ENCODE assay signal across 15 cellular contexts in the genomic region with DNA sequence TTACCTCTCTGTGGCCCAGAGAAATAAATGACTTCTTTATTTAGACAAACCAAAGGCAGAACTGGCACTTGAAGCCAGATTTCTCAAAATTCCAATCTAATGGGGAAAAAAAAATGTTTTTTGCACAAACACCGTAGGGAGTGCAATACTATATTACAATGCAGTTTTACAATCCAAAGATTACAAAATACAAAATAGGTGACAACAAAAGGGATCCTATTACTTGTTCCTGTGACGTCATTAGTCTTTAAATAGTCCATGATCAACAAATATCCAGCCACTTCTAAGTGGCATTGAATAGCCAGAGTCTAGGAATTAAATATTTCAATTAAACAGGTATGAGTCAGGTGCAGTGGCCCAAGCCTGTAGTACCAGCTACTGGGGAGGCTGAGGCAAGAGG. TPM values are rescaled to one million over a fixed set of nuclear protein-coding genes. Genes with fewer than 3 reads are reported as not detected.
DNase-seq lines count a peak whose midpoint lies in the region; FAIRE-seq and TF ChIP-seq lines count a peak whose summit lies in the region.
"Had no signal": no experiment of that assay in that cellular context is flagged by ENCODE, and none has a peak within 500 bp of the region (broad histone marks: within the 10 kb centered on the region; RNA-seq: fewer than 3 reads in every experiment).

No MANE protein-coding gene starts in this region.

- intact Hi-C loops in mammary epithelial cell (cut with micrococcal nuclease): loop anchor here (5.0 kb wide), 1 partner anchor 310 kb away; no protein-coding TSS in a partner anchor

- H3K36me3 ChIP-seq in BLaER1 treated with 17β-estradiol and CSF1 and Interleukin-3, amounts not matched to agents 10 nM and 100 nM: no peaks in the 10 kb centered on the region
- H3K36me3 ChIP-seq in HUES6 (ENCODE audit: control insufficient read depth, insufficient read depth, low read length): no peaks in the 10 kb centered on the region
- no peaks in the 10 kb centered on the region for H3K36me3 ChIP-seq in mammary epithelial cell (ENCODE audit: insufficient read depth, low read length)
- no peaks in the 10 kb centered on the region for H3K36me3 ChIP-seq in neural cell (ENCODE audit: insufficient read depth, low read length)
- H3K36me3 ChIP-seq in MG63: no peaks in the 10 kb centered on the region
- H3K36me3 ChIP-seq: SJSA1 had no signal

- 90% methylated on average over 2 of the region's 2 CpGs for WGBS in mammary epithelial cell (ENCODE audit: low coverage, missing lambda C conversion rate)

- DNase-seq in mammary epithelial cell: no peak
- DNase-seq in central memory CD4-positive, alpha-beta T cell: no peak
- DNase-seq in GM19239 (ENCODE audit: insufficient read length, low spot score): no peak
- DNase-seq in MG63: no peak
- DNase-seq in UCSD-AML1 (lab: John Stamatoyannopoulos, UW; ENCODE audit: unreplicated experiment): no peak
- DNase-seq: activated CD4-positive, CD25-positive, alpha-beta regulatory T cell treated with anti-CD3 and anti-CD28 coated beads, Interleukin-2, amount 50 U/mL, for 72 hours; activated effector memory CD4-positive, alpha-beta T cell treated with anti-CD3 and anti-CD28 coated beads, Interleukin-2, amount 50 U/mL, for 16 hours; GF-D8; NCI-H446 treated with DMSO at 0.1 percent for 48 hours; stimulated activated CD4-positive, alpha-beta T cell treated with anti-CD3 and anti-CD28 coated beads, Interleukin-1b, Interleukin-23, amount 100 ng/mL, for 48 hours; stimulated activated naive CD4-positive, alpha-beta T cell had no signal

- peaks cover 0 to 17% (median 13%) of the 10 kb centered on the region in 11 experiments; a peak in 15 of 22 replicates for H3K27me3 ChIP-seq in BLaER1 treated with 17β-estradiol and CSF1 and Interleukin-3, amounts not matched to agents 10 nM and 100 nM
- H3K27me3 ChIP-seq in HUES6 (ENCODE audit: control insufficient read depth, insufficient read depth, low read length) (peaks cover 12% of the 10 kb centered on the region), mammary epithelial cell (ENCODE audit: insufficient read depth, low read length) (no peaks in the 10 kb centered on the region), neural cell (ENCODE audit: insufficient read depth, low read depth, low read length) (no peaks in the 10 kb centered on the region), MG63 (no peaks in the 10 kb centered on the region)
- H3K27me3 ChIP-seq: SJSA1 had no signal

- H3K79me2 ChIP-seq in mammary epithelial cell (ENCODE audit: insufficient read depth, low read length) (peaks cover 19% of the 10 kb centered on the region), neural cell (replicated peaks; ENCODE audit: insufficient read depth, low read length) (no peaks in the 10 kb centered on the region)

- TF ChIP-seq CTCF in mammary epithelial cell (conservative IDR thresholded peaks at IDR 0.05 in 1 of 2, IDR thresholded peaks at IDR 0.05 in 1 of 2; ENCODE audit: extremely low read depth in 1 of 2, insufficient read depth in 1 of 2, low read depth in 1 of 2, low read length in 2 of 2) (no peak), neural cell (IDR thresholded peaks at IDR 0.05; ENCODE audit: poor library complexity, severe bottlenecking) (no peak)

- no TSS peak for BruUV-seq in mammary epithelial cell (replicated peaks; lab: Mats Ljungman, UMichigan)

- in situ Hi-C loops in mammary epithelial cell (cut with MboI; ENCODE audit: low sequenced_read_pairs in 2 of 2): loop anchor here (5.0 to 10.0 kb wide), 3 partner anchors 230 to 295 kb away; no protein-coding TSS in a partner anchor

- CTCF ChIA-PET in mammary epithelial cell (lab: Charles Lee; ENCODE audit: low non-redundant PET): interaction anchor here (0.6 to 0.9 kb wide), 2 partner anchors 33 to 289 kb away, joined by 3 to 5 read pairs; no protein-coding TSS in a partner anchor

- H3K4me1 ChIP-seq in BLaER1 treated with 17β-estradiol and CSF1 and Interleukin-3, amounts not matched to agents 10 nM and 100 nM: peaks cover 16 to 38% (median 26%) of the 10 kb centered on the region in 10 experiments
- peaks cover 28% of the 10 kb centered on the region for H3K4me1 ChIP-seq in HUES6 (ENCODE audit: control insufficient read depth, insufficient read depth, low read length)
- peaks cover 20% of the 10 kb centered on the region for H3K4me1 ChIP-seq in mammary epithelial cell (ENCODE audit: insufficient read depth, low read length)

- H3K4me3 ChIP-seq in BLaER1 treated with 17β-estradiol and CSF1 and Interleukin-3, amounts not matched to agents 10 nM and 100 nM: peak overlapping the region in 1 of 10 experiments; percentile 67; a peak in 1 of 20 replicates
- H3K4me3 ChIP-seq in HUES6 (ENCODE audit: low read depth, low read length): peak overlapping the region; percentile 91; the same call in 1 of the 2 replicates
- no peak overlapping the region for H3K4me3 ChIP-seq in mammary epithelial cell (replicated peaks in 1 of 3; ENCODE audit: insufficient read depth in 1 of 3, low read depth in 2 of 3, low read length in 3 of 3)
- peak overlapping the region; percentile 80 for H3K4me3 ChIP-seq in neural cell (ENCODE audit: low read length)
- H3K4me3 ChIP-seq in MG63: no peak overlapping the region

- no peak for TF ChIP-seq EP300 in neural cell (conservative IDR thresholded peaks at IDR 0.05; ENCODE audit: poor library complexity, severe bottlenecking)

- no peak overlapping the region for H3K27ac ChIP-seq in BLaER1 treated with 17β-estradiol and CSF1 and Interleukin-3, amounts not matched to agents 10 nM and 100 nM
- H3K27ac ChIP-seq in HUES6 (ENCODE audit: low read depth, low read length) (peak overlapping the region; percentile 99; the same call in 1 of the 2 replicates), mammary epithelial cell (ENCODE audit: insufficient read depth, low read depth, low read length) (no peak overlapping the region), neural cell (ENCODE audit: low read length) (peak overlapping the region; percentile 84)

- H3K4me2 ChIP-seq in BLaER1 treated with 17β-estradiol and CSF1 and Interleukin-3, amounts not matched to agents 10 nM and 100 nM: peak overlapping the region; percentile 64 to 92 (median 83); a peak in 18 of 22 replicates
- H3K4me2 ChIP-seq in mammary epithelial cell (ENCODE audit: insufficient read depth, low read depth, low read length) (peak overlapping the region; percentile 83), neural cell (ENCODE audit: low read length) (peak overlapping the region; percentile 66)

- dilution Hi-C loops in mammary epithelial cell (cut with HindIII; ENCODE audit: low sequenced_read_pairs): loop anchor here (25.0 kb wide), 1 partner anchor 230 kb away; no protein-coding TSS in a partner anchor

- H3K9me3 ChIP-seq in BLaER1 treated with 17β-estradiol and CSF1 and Interleukin-3, amounts not matched to agents 10 nM and 100 nM (replicated peaks in 1 of 11): no peaks in the 10 kb centered on the region
- H3K9me3 ChIP-seq in HUES6 (ENCODE audit: control insufficient read depth, insufficient read depth, low read depth, low read length) (no peaks in the 10 kb centered on the region), mammary epithelial cell (replicated peaks; ENCODE audit: insufficient read depth, low read length) (no peaks in the 10 kb centered on the region), neural cell (ENCODE audit: low read length) (no peaks in the 10 kb centered on the region), MG63 (no peaks in the 10 kb centered on the region)
- H3K9me3 ChIP-seq: SJSA1 had no signal

- TF ChIP-seq RAD21 in neural cell (conservative IDR thresholded peaks at IDR 0.05): no peak

- H2AFZ ChIP-seq in mammary epithelial cell (ENCODE audit: low read depth, low read length) (peak overlapping the region; percentile 96), neural cell (ENCODE audit: low read depth, low read length) (no peak overlapping the region)

- peaks cover 0 to 18% (median 11%) of the 10 kb centered on the region in 11 experiments; a peak in 7 of 22 replicates for H4K20me1 ChIP-seq in BLaER1 treated with 17β-estradiol and CSF1 and Interleukin-3, amounts not matched to agents 10 nM and 100 nM
- H4K20me1 ChIP-seq in mammary epithelial cell (ENCODE audit: insufficient read depth, low read length): no peaks in the 10 kb centered on the region
- H4K20me1 ChIP-seq in neural cell (ENCODE audit: insufficient read depth): no peaks in the 10 kb centered on the region

- no peak for FAIRE-seq in GM19239 (lab: Jason Lieb, UNC)

- no peak overlapping the region for H3K9ac ChIP-seq in BLaER1 treated with 17β-estradiol and CSF1 and Interleukin-3, amounts not matched to agents 10 nM and 100 nM
- H3K9ac ChIP-seq in HUES6 (ENCODE audit: low read length) (no peak overlapping the region), mammary epithelial cell (ENCODE audit: insufficient read depth, low read length) (no peak overlapping the region), neural cell (ENCODE audit: low read length) (peak overlapping the region; percentile 86)

- no peaks in the 10 kb centered on the region for H3F3A ChIP-seq in neural cell (ENCODE audit: insufficient read depth, low read length, poor library complexity, severe bottlenecking)

- no peaks in the 10 kb centered on the region for H3K9me2 ChIP-seq in neural cell (ENCODE audit: insufficient read depth, low read length)

RNA-seq across cellular contexts. Expression of gene APBB2, which starts 3.0 kb away (rescaled TPM):
- total RNA-seq in mammary epithelial cell: 10 to 100 TPM; 75.8 to 81.7 TPM
- polyA plus RNA-seq in mammary epithelial cell (60.8 TPM), neural cell (41.9 and 54.9 TPM in 2 replicates)
- polyA minus RNA-seq in mammary epithelial cell (74.3 TPM), neural cell (83.8 and 119 TPM in 2 replicates)
- total RNA-seq in MG63 (2014; rRNA removed; shearing (Covaris generic); ENCODE audit: low replicate concordance): 28.1 and 36.1 TPM in 2 replicates

RNA-seq across cellular contexts. Expression of gene UCHL1, which starts 39.4 kb away (rescaled TPM):
- 10 to 100 TPM in 1 of 2 donors, 1 to 10 TPM in 1; 2.3 to 11.3 TPM for total RNA-seq in mammary epithelial cell
- polyA plus RNA-seq in mammary epithelial cell (20.2 TPM), neural cell (5,099 and 5,212 TPM in 2 replicates)
- polyA minus RNA-seq in mammary epithelial cell (11.2 TPM), neural cell (1,409 and 1,651 TPM in 2 replicates)
- 296 and 355 TPM in 2 replicates for total RNA-seq in MG63 (2014; rRNA removed; shearing (Covaris generic); ENCODE audit: low replicate concordance)

Comparison
In these comparisons a context has a peak if more than half of its experiments do, and no peak if none do; other contexts are left out.
1. H3K27ac ChIP-seq: peak in HUES6 (single experiment) and neural cell (single experiment); none in BLaER1 treated with 17β-estradiol and CSF1 and Interleukin-3, amounts not matched to agents 10 nM and 100 nM (0 of 11) and mammary epithelial cell (single experiment).
2. H3K4me3 ChIP-seq: peak in HUES6 (single experiment) and neural cell (single experiment); none in mammary epithelial cell (0 of 3) and MG63 (single experiment).
3. RNA of gene UCHL1, which starts 39.4 kb away (total RNA-seq): 296 to 355 TPM in MG63; 2.3 to 11.3 TPM in mammary epithelial cell; every median in the first group is over 10 times any median in the second.
4. Peak in every context shown above with its lines, with median percentiles within 50 percentile points of each other: H3K4me2 ChIP-seq.